Comparison of ENCODE assay signal across 8 cellular contexts in the genomic region with DNA sequence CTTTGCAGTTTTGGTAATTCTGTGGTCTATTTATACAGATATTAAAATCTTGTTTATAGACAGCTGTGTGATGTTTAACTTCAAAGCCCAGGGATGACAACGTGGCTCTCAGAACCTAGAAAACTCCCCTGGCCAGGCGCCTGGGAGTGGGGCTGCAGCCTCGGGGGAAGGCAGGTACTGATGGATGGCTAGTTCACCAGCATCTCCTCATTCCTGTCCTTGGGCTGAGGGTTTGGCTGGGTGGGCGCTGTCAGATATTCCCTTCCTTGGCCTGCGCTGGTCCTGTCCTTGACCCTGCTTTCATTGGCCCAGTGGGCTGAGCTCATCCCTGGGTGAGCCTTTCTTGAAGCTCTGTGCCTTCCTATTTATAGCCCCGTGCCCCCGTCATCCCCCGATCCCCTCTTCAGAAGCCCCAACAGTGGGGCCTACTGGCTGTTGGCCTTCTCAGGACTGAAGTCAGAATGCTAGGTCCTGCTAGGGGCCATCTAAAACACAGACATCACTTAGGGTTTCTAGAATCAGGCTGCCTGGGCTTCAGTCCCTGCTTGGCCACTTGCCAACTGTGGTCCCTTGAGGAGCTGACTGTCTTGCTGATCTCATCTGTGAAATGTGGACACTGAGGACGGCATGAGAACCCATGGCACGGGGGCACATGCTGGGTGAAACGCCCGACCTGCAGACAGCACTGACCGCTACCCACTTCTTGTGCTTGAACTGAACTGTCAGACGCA. TPM values are rescaled to one million over a fixed set of nuclear protein-coding genes. Genes with fewer than 3 reads are reported as not detected.
DNase-seq lines count a peak whose midpoint lies in the region; ATAC-seq and TF ChIP-seq lines count a peak whose summit lies in the region.

No MANE protein-coding gene starts in this region.

- peaks cover 72% of the 10 kb centered on the region for H3K36me3 ChIP-seq in upper lobe of right lung

- DNase-seq in activated CD8-positive, alpha-beta T cell treated with anti-CD3 and anti-CD28 coated beads for 36 hours, result no peak
- DNase-seq in activated CD8-positive, alpha-beta T cell treated with anti-CD3 and anti-CD28 coated beads, Interleukin-2, amount 10 ng/mL, durations not matched to agents 7 days and 5 days, result no peak
- no peak for DNase-seq in chondrocyte (ENCODE audit: low spot score)
- DNase-seq in myocyte (ENCODE audit: low read depth), result peak; percentile 20
- peak; percentile 53 for DNase-seq in upper lobe of right lung
- no peak for DNase-seq in NCI-H526 (lab: John Stamatoyannopoulos, UW)

- no peak overlapping the region for H3K4me3 Mint-ChIP-seq in activated CD8-positive, alpha-beta T cell treated with anti-CD3 and anti-CD28 coated beads for 36 hours
- no peak overlapping the region for H3K4me3 Mint-ChIP-seq in activated CD8-positive, alpha-beta T cell treated with anti-CD3 and anti-CD28 coated beads, Interleukin-2, amount 10 ng/mL, durations not matched to agents 7 days and 5 days
- H3K4me3 Mint-ChIP-seq in chondrocyte (ENCODE audit: unreplicated experiment), result no peak overlapping the region

- no peaks in the 10 kb centered on the region for H3K4me1 ChIP-seq in upper lobe of right lung

- CTCF ChIA-PET in activated CD8-positive, alpha-beta T cell treated with anti-CD3 and anti-CD28 coated beads for 36 hours (lab: Charles Lee), result interaction anchor here (0.8 to 1.4 kb wide), 7 partner anchors 8 to 79 kb away, joined by 3 to 4 read pairs (median 3); a partner anchor contains a TSS
- CTCF ChIA-PET in activated CD8-positive, alpha-beta T cell treated with anti-CD3 and anti-CD28 coated beads, Interleukin-2, amount 10 ng/mL, durations not matched to agents 7 days and 5 days (lab: Charles Lee), result interaction anchor here (2.3 to 2.4 kb wide), 2 partner anchors 8 to 18 kb away, joined by 6 to 7 read pairs; no protein-coding TSS in a partner anchor

- POLR2A ChIA-PET in activated CD8-positive, alpha-beta T cell treated with anti-CD3 and anti-CD28 coated beads for 36 hours (lab: Charles Lee), result interaction anchor here (0.7 to 1.4 kb wide), 6 partner anchors 8 to 34 kb away, joined by 3 to 4 read pairs (median 3); no protein-coding TSS in a partner anchor
- POLR2A ChIA-PET in activated CD8-positive, alpha-beta T cell treated with anti-CD3 and anti-CD28 coated beads, Interleukin-2, amount 10 ng/mL, durations not matched to agents 7 days and 5 days (lab: Charles Lee), result interaction anchor here (0.6 to 2.5 kb wide), 2 partner anchors 20 to 35 kb away, joined by 3 to 7 read pairs; a partner anchor contains a TSS

- H3K9me3 Mint-ChIP-seq in activated CD8-positive, alpha-beta T cell treated with anti-CD3 and anti-CD28 coated beads for 36 hours, result no peaks in the 10 kb centered on the region
- no peaks in the 10 kb centered on the region for H3K9me3 Mint-ChIP-seq in activated CD8-positive, alpha-beta T cell treated with anti-CD3 and anti-CD28 coated beads, Interleukin-2, amount 10 ng/mL, durations not matched to agents 7 days and 5 days (ENCODE audit: insufficient read depth)
- no peaks in the 10 kb centered on the region for H3K9me3 Mint-ChIP-seq in chondrocyte (ENCODE audit: low read depth)

- no peak overlapping the region for H3K27ac Mint-ChIP-seq in activated CD8-positive, alpha-beta T cell treated with anti-CD3 and anti-CD28 coated beads for 36 hours
- no peak overlapping the region for H3K27ac Mint-ChIP-seq in activated CD8-positive, alpha-beta T cell treated with anti-CD3 and anti-CD28 coated beads, Interleukin-2, amount 10 ng/mL, durations not matched to agents 7 days and 5 days
- peak overlapping the region; percentile 32 for H3K27ac Mint-ChIP-seq in chondrocyte (ENCODE audit: unreplicated experiment)

- no peak for ATAC-seq in activated CD8-positive, alpha-beta T cell treated with anti-CD3 and anti-CD28 coated beads for 36 hours
- no peak for ATAC-seq in activated CD8-positive, alpha-beta T cell treated with anti-CD3 and anti-CD28 coated beads, Interleukin-2, amount 10 ng/mL, durations not matched to agents 7 days and 5 days
- ATAC-seq in upper lobe of right lung, result no peak
- ATAC-seq in GM21526 (IDR thresholded peaks at IDR 0.05; ENCODE audit: low FRiP score, unreplicated experiment), result no peak
- no peak for ATAC-seq in GM18870 (IDR thresholded peaks at IDR 0.05; ENCODE audit: unreplicated experiment)

- TF ChIP-seq CTCF in activated CD8-positive, alpha-beta T cell treated with anti-CD3 and anti-CD28 coated beads for 36 hours (IDR thresholded peaks at IDR 0.05), result peak; percentile 28
- peak; percentile 57 for TF ChIP-seq CTCF in chondrocyte (IDR thresholded peaks at IDR 0.05)
- no peak for TF ChIP-seq CTCF in upper lobe of right lung (IDR thresholded peaks at IDR 0.05)

- H3K27ac ChIP-seq in upper lobe of right lung, result no peak overlapping the region

- intact Hi-C loops in activated CD8-positive, alpha-beta T cell treated with anti-CD3 and anti-CD28 coated beads for 36 hours (cut with micrococcal nuclease), result no loop called here
- intact Hi-C loops in upper lobe of right lung (cut with DNase I), result no loop called here

- H3K4me1 Mint-ChIP-seq in activated CD8-positive, alpha-beta T cell treated with anti-CD3 and anti-CD28 coated beads for 36 hours (ENCODE audit: low read depth), result no peaks in the 10 kb centered on the region
- H3K4me1 Mint-ChIP-seq in activated CD8-positive, alpha-beta T cell treated with anti-CD3 and anti-CD28 coated beads, Interleukin-2, amount 10 ng/mL, durations not matched to agents 7 days and 5 days (ENCODE audit: low read depth), result no peaks in the 10 kb centered on the region
- H3K4me1 Mint-ChIP-seq in chondrocyte (ENCODE audit: low read depth), result peaks cover 10% of the 10 kb centered on the region

- H3K27me3 Mint-ChIP-seq in activated CD8-positive, alpha-beta T cell treated with anti-CD3 and anti-CD28 coated beads for 36 hours, result no peaks in the 10 kb centered on the region
- H3K27me3 Mint-ChIP-seq in activated CD8-positive, alpha-beta T cell treated with anti-CD3 and anti-CD28 coated beads, Interleukin-2, amount 10 ng/mL, durations not matched to agents 7 days and 5 days (ENCODE audit: low read depth), result no peaks in the 10 kb centered on the region
- H3K27me3 Mint-ChIP-seq in chondrocyte (ENCODE audit: low read depth), result no peaks in the 10 kb centered on the region

- H3K36me3 Mint-ChIP-seq in activated CD8-positive, alpha-beta T cell treated with anti-CD3 and anti-CD28 coated beads for 36 hours (ENCODE audit: low read depth), result peaks cover 30% of the 10 kb centered on the region
- peaks cover 36% of the 10 kb centered on the region for H3K36me3 Mint-ChIP-seq in activated CD8-positive, alpha-beta T cell treated with anti-CD3 and anti-CD28 coated beads, Interleukin-2, amount 10 ng/mL, durations not matched to agents 7 days and 5 days (ENCODE audit: low read depth)
- H3K36me3 Mint-ChIP-seq in chondrocyte (ENCODE audit: low read depth), result peaks cover 18% of the 10 kb centered on the region

- no peaks in the 10 kb centered on the region for H3K27me3 ChIP-seq in upper lobe of right lung

- H3K9me3 ChIP-seq in upper lobe of right lung, result no peaks in the 10 kb centered on the region

- no peak overlapping the region for H3K4me3 ChIP-seq in upper lobe of right lung

RNA-seq across cellular contexts. Expression of a gene that starts 20.9 kb away (rescaled TPM):
- 10 to 100 TPM; 49.3 to 50.8 TPM for total RNA-seq in activated CD8-positive, alpha-beta T cell treated with anti-CD3 and anti-CD28 coated beads for 36 hours
- 100 to 1,000 TPM; 107 to 109 TPM for total RNA-seq in activated CD8-positive, alpha-beta T cell treated with anti-CD3 and anti-CD28 coated beads, Interleukin-2, amount 10 ng/mL, durations not matched to agents 7 days and 5 days
- total RNA-seq in chondrocyte, result 57.8 to 66.4 TPM (median 62.2 TPM) in 3 replicates
- total RNA-seq in myocyte, result 119 and 154 TPM in 2 replicates
- polyA plus RNA-seq in myocyte (2012), result 74.1 TPM
- 88.4 TPM for total RNA-seq in upper lobe of right lung

RNA-seq across cellular contexts. Expression of a gene that starts 29.2 kb away (rescaled TPM):
- total RNA-seq in activated CD8-positive, alpha-beta T cell treated with anti-CD3 and anti-CD28 coated beads for 36 hours, result 10 to 100 TPM; 34.6 to 35.8 TPM
- 10 to 100 TPM; 38.3 to 45.6 TPM for total RNA-seq in activated CD8-positive, alpha-beta T cell treated with anti-CD3 and anti-CD28 coated beads, Interleukin-2, amount 10 ng/mL, durations not matched to agents 7 days and 5 days
- total RNA-seq in chondrocyte, result 19.7 to 26.7 TPM (median 22.0 TPM) in 3 replicates
- 36.2 and 37.9 TPM in 2 replicates for total RNA-seq in myocyte
- polyA plus RNA-seq in myocyte (2012), result 13.2 TPM
- total RNA-seq in upper lobe of right lung, result 20.7 TPM

RNA-seq across cellular contexts. Expression of a gene that starts 59.7 kb away (rescaled TPM):
- 100 to 1,000 TPM in 1 of 2 experiments, 10 to 100 TPM in 1; 96.2 to 110 TPM for total RNA-seq in activated CD8-positive, alpha-beta T cell treated with anti-CD3 and anti-CD28 coated beads for 36 hours
- 10 to 100 TPM; 83.8 to 85.2 TPM for total RNA-seq in activated CD8-positive, alpha-beta T cell treated with anti-CD3 and anti-CD28 coated beads, Interleukin-2, amount 10 ng/mL, durations not matched to agents 7 days and 5 days
- total RNA-seq in chondrocyte (36.0 to 51.8 TPM (median 38.2 TPM) in 3 replicates), myocyte (33.9 and 53.6 TPM in 2 replicates), upper lobe of right lung (49.6 TPM)
- polyA plus RNA-seq in myocyte (2012), result 36.9 TPM

RNA-seq across cellular contexts. Expression of a gene that starts 59.8 kb away (rescaled TPM):
- 1 to 10 TPM; 5.7 TPM for total RNA-seq in activated CD8-positive, alpha-beta T cell treated with anti-CD3 and anti-CD28 coated beads for 36 hours
- 1 to 10 TPM; 7.9 to 8.7 TPM for total RNA-seq in activated CD8-positive, alpha-beta T cell treated with anti-CD3 and anti-CD28 coated beads, Interleukin-2, amount 10 ng/mL, durations not matched to agents 7 days and 5 days
- total RNA-seq in chondrocyte (21.5 to 24.7 TPM (median 22.2 TPM) in 3 replicates), myocyte (31.0 and 34.2 TPM in 2 replicates), upper lobe of right lung (15.5 TPM)
- 24.3 TPM for polyA plus RNA-seq in myocyte (2012)

Comparison
In these comparisons a context has a peak if more than half of its experiments do, and no peak if none do; other contexts are left out.
1. DNase-seq: peak in myocyte (single experiment) and upper lobe of right lung (single experiment); none in activated CD8-positive, alpha-beta T cell treated with anti-CD3 and anti-CD28 coated beads for 36 hours (single experiment), activated CD8-positive, alpha-beta T cell treated with anti-CD3 and anti-CD28 coated beads, Interleukin-2, amount 10 ng/mL, durations not matched to agents 7 days and 5 days (single experiment), chondrocyte (single experiment) and NCI-H526 (0 of 2).